In genomic region chr1:200330770-200331428, GRCh38 we compare ENCODE assay signal across 28 cellular contexts.
DNase-seq lines count a peak whose midpoint lies in the region; ATAC-seq and TF ChIP-seq lines count a peak whose summit lies in the region.
"Had no signal": no experiment of that assay in that cellular context is flagged by ENCODE, and none has a peak within 500 bp of the region (broad histone marks: within the 10 kb centered on the region; RNA-seq: fewer than 3 reads in every experiment).

No MANE protein-coding gene starts in this region.

- H3K27me3 Mint-ChIP-seq in neural crest cell (ENCODE audit: low read depth): peaks cover 4% of the 10 kb centered on the region
- H3K27me3 Mint-ChIP-seq in T-helper 2 cell treated with Interferon-gamma antibody and Interleukin-4, amounts not matched to agents 5 μg/mL and 100 μg/mL, for 36 hours (ENCODE audit: low read depth): peaks cover 11% of the 10 kb centered on the region

- H3K4me3 Mint-ChIP-seq in neural crest cell: no peak overlapping the region
- no peak overlapping the region for H3K4me3 Mint-ChIP-seq in T-helper 2 cell treated with Interferon-gamma antibody and Interleukin-4, amounts not matched to agents 5 μg/mL and 100 μg/mL, for 36 hours
- H3K4me3 Mint-ChIP-seq: activated naive CD4-positive, alpha-beta T cell treated with anti-CD3 and anti-CD28 coated beads, Interleukin-2, amount 10 ng/mL, durations not matched to agents 7 days and 5 days; activated T-helper 1 cell treated with anti-CD3 and anti-CD28 coated beads, Interleukin-12 subunit alpha, Interleukin-12 subunit beta, Interleukin-2, Interleukin-4 antibody, amounts not matched to agents 30 ng/mL and 10 ng/mL and 1 ng/mL, durations not matched to agents 14 hours and 24 hours and 36 hours; brain had no signal

- no peaks in the 10 kb centered on the region for H3K9me3 ChIP-seq in NT2/D1 (ENCODE audit: insufficient read depth, low read length)
- H3K9me3 ChIP-seq: BLaER1, MG63, tibial artery had no signal

- H3K9me3 Mint-ChIP-seq in neural crest cell: no peaks in the 10 kb centered on the region
- H3K9me3 Mint-ChIP-seq in T-helper 2 cell treated with Interferon-gamma antibody and Interleukin-4, amounts not matched to agents 5 μg/mL and 100 μg/mL, for 36 hours: no peaks in the 10 kb centered on the region
- H3K9me3 Mint-ChIP-seq: activated naive CD4-positive, alpha-beta T cell treated with anti-CD3 and anti-CD28 coated beads, Interleukin-2, amount 10 ng/mL, durations not matched to agents 7 days and 5 days; activated T-helper 1 cell treated with anti-CD3 and anti-CD28 coated beads, Interleukin-12 subunit alpha, Interleukin-12 subunit beta, Interleukin-2, Interleukin-4 antibody, amounts not matched to agents 30 ng/mL and 10 ng/mL and 1 ng/mL, durations not matched to agents 14 hours and 24 hours and 36 hours; brain had no signal

- DNase-seq in NT2/D1 (ENCODE audit: low read depth, low spot score) (peak; percentile 66), foreskin melanocyte (peak; percentile 77), neural crest cell (ENCODE audit: low read depth, low spot score) (no peak)
- no peak for DNase-seq in stimulated activated CD4-positive, alpha-beta T cell treated with anti-CD3 and anti-CD28 coated beads, Interleukin-12 subunit alpha, Interleukin-12 subunit beta, amount 100 ng/mL, for 4 hours
- no peak for DNase-seq in T-helper 2 cell treated with Interferon-gamma antibody and Interleukin-4, amounts not matched to agents 5 μg/mL and 100 μg/mL, for 36 hours (ENCODE audit: low spot score)
- DNase-seq: activated CD4-positive, alpha-beta T cell treated with anti-CD3 and anti-CD28 coated beads, Interleukin-2, amount 50 U/mL, for 4 hours; activated CD4-positive, CD25-positive, alpha-beta regulatory T cell; activated naive CD4-positive, alpha-beta T cell treated with anti-CD3 and anti-CD28 coated beads, Interleukin-2, amount 10 ng/mL, durations not matched to agents 7 days and 5 days; COR-L47; DND-41; effector CD4-positive, alpha-beta T cell; erythroblast; KBM-7; MG63; NCI-H1105 treated with DMSO at 0.1 percent for 48 hours; NCI-H1930; NCI-H526; nucleus accumbens; SIG-M5; stimulated activated CD4-positive, alpha-beta T cell treated with anti-CD3 and anti-CD28 coated beads, Interleukin-1b, Interleukin-23, amount 100 ng/mL, for 48 hours; stimulated activated CD8-positive, alpha-beta memory T cell treated with anti-CD3 and anti-CD28 coated beads, Interleukin-4, amount 100 ng/mL, for 48 hours; tibial artery had no signal

- H3K4me1 Mint-ChIP-seq in neural crest cell: peaks cover 22% of the 10 kb centered on the region
- no peaks in the 10 kb centered on the region for H3K4me1 Mint-ChIP-seq in T-helper 2 cell treated with Interferon-gamma antibody and Interleukin-4, amounts not matched to agents 5 μg/mL and 100 μg/mL, for 36 hours (ENCODE audit: low read depth)
- H3K4me1 Mint-ChIP-seq: activated naive CD4-positive, alpha-beta T cell treated with anti-CD3 and anti-CD28 coated beads, Interleukin-2, amount 10 ng/mL, durations not matched to agents 7 days and 5 days had no signal

- no peak overlapping the region for H3K4me3 ChIP-seq in NT2/D1 (ENCODE audit: insufficient read length, low read depth)
- H3K4me3 ChIP-seq: BLaER1, MG63, skin epidermis, tibial artery had no signal

- H3K9ac ChIP-seq in NT2/D1 (ENCODE audit: insufficient read length, low read depth): no peak overlapping the region
- H3K9ac ChIP-seq: BLaER1 had no signal

- H3K36me3 ChIP-seq in NT2/D1 (ENCODE audit: insufficient read depth, insufficient read length, low read length): no peaks in the 10 kb centered on the region
- H3K36me3 ChIP-seq: BLaER1, MG63, tibial artery had no signal

- H3K27ac Mint-ChIP-seq in neural crest cell (ENCODE audit: unreplicated experiment): peak overlapping the region; percentile 22
- no peak overlapping the region for H3K27ac Mint-ChIP-seq in T-helper 2 cell treated with Interferon-gamma antibody and Interleukin-4, amounts not matched to agents 5 μg/mL and 100 μg/mL, for 36 hours
- H3K27ac Mint-ChIP-seq: activated naive CD4-positive, alpha-beta T cell treated with anti-CD3 and anti-CD28 coated beads, Interleukin-2, amount 10 ng/mL, durations not matched to agents 7 days and 5 days; activated T-helper 1 cell treated with anti-CD3 and anti-CD28 coated beads, Interleukin-12 subunit alpha, Interleukin-12 subunit beta, Interleukin-2, Interleukin-4 antibody, amounts not matched to agents 30 ng/mL and 10 ng/mL and 1 ng/mL, durations not matched to agents 14 hours and 24 hours and 36 hours had no signal

- H3K27me3 ChIP-seq in NT2/D1 (ENCODE audit: insufficient read depth, insufficient read length): no peaks in the 10 kb centered on the region
- H3K27me3 ChIP-seq: BLaER1, MG63 had no signal

- TF ChIP-seq CTCF in neural crest cell (conservative IDR thresholded peaks at IDR 0.05): no peak

- no peak for ATAC-seq in GM21381 (IDR thresholded peaks at IDR 0.05; ENCODE audit: unreplicated experiment)
- ATAC-seq in HG03045 (IDR thresholded peaks at IDR 0.05; ENCODE audit: unreplicated experiment): no peak

- no peaks in the 10 kb centered on the region for H3K36me3 Mint-ChIP-seq in neural crest cell (ENCODE audit: low read depth)
- H3K36me3 Mint-ChIP-seq in T-helper 2 cell treated with Interferon-gamma antibody and Interleukin-4, amounts not matched to agents 5 μg/mL and 100 μg/mL, for 36 hours (ENCODE audit: low read depth): no peaks in the 10 kb centered on the region
- H3K36me3 Mint-ChIP-seq: activated naive CD4-positive, alpha-beta T cell treated with anti-CD3 and anti-CD28 coated beads, Interleukin-2, amount 10 ng/mL, durations not matched to agents 7 days and 5 days; brain had no signal

- H3K4me1 ChIP-seq in NT2/D1 (ENCODE audit: insufficient read depth, insufficient read length): peaks cover 5% of the 10 kb centered on the region
- H3K4me1 ChIP-seq: BLaER1, tibial artery had no signal

Comparison
In these comparisons a context has a peak if more than half of its experiments do, and no peak if none do; other contexts are left out.
1. DNase-seq: peak in NT2/D1 (single experiment) and foreskin melanocyte (single experiment); none in neural crest cell (single experiment), stimulated activated CD4-positive, alpha-beta T cell treated with anti-CD3 and anti-CD28 coated beads, Interleukin-12 subunit alpha, Interleukin-12 subunit beta, amount 100 ng/mL, for 4 hours (single experiment) and T-helper 2 cell treated with Interferon-gamma antibody and Interleukin-4, amounts not matched to agents 5 μg/mL and 100 μg/mL, for 36 hours (single experiment).